ENCODE assay signal across 16 cellular contexts in genomic region chr20:41304413-41305079, GRCh38. TPM values are rescaled to one million over a fixed set of nuclear protein-coding genes. Genes with fewer than 3 reads are reported as not detected.
DNase-seq lines count a peak whose midpoint lies in the region; ATAC-seq, FAIRE-seq and TF ChIP-seq lines count a peak whose summit lies in the region.
"Had no signal": no experiment of that assay in that cellular context is flagged by ENCODE, and none has a peak within 500 bp of the region (broad histone marks: within the 10 kb centered on the region; RNA-seq: fewer than 3 reads in every experiment).

No MANE protein-coding gene starts in this region.

- TF ChIP-seq CTCF in GM12878 (IDR thresholded peaks at IDR 0.05 in 2 of 3, conservative IDR thresholded peaks at IDR 0.05 in 1 of 3; ENCODE audit: control insufficient read depth in 2 of 3, extremely low read depth in 1 of 3, insufficient read depth in 1 of 3, low read depth in 3 of 3, low read length in 3 of 3) (no peak), fibroblast of pulmonary artery (IDR thresholded peaks at IDR 0.05; ENCODE audit: low read length, missing control alignments) (no peak)

- no peak for TF ChIP-seq POLR2A in GM12878 (IDR thresholded peaks at IDR 0.05; ENCODE audit: low read depth, low read length)

- DNase-seq in Karpas-422: peak; percentile 44
- DNase-seq in GM12878 (ENCODE audit: low read depth, low spot score): no peak
- peak; percentile 45 for DNase-seq in fibroblast of pulmonary artery (ENCODE audit: low read depth)
- DNase-seq in NCI-H1417 treated with DMSO at 0.1 percent for 48 hours (lab: John Stamatoyannopoulos, UW): no peak
- no peak for DNase-seq in HuH-7.5 (ENCODE audit: low spot score)
- DNase-seq in mesenteric fat pad (ENCODE audit: low spot score): no peak
- no peak for DNase-seq in NCI-H510A (lab: John Stamatoyannopoulos, UW)
- DNase-seq: Caco-2, H9, NCI-H1092, NCI-H2081 treated with DMSO at 0.1 percent for 48 hours, NCI-H524, SIG-M5 had no signal

- in situ Hi-C loops in GM12878 (cut with MboI): no loop called here

- H3K9me2 ChIP-seq in Karpas-422 (replicated peaks; ENCODE audit: insufficient read depth, low read length): no peaks in the 10 kb centered on the region

- POLR2A ChIA-PET in GM12878 (lab: Charles Lee): no interaction called here

- BruUV-seq in GM12878 (replicated peaks; lab: Mats Ljungman, UMichigan): no TSS peak

- FAIRE-seq in GM12878 (lab: Jason Lieb, UNC): no peak
- FAIRE-seq: A204.1 had no signal

- H3K27me3 ChIP-seq in BLaER1 (no peaks in the 10 kb centered on the region), Karpas-422 (ENCODE audit: low read length) (no peaks in the 10 kb centered on the region; the same call in 1 of the 2 replicates), GM12878 (replicated peaks in 1 of 2; ENCODE audit: control insufficient read depth in 2 of 2, insufficient read depth in 2 of 2, low read length in 1 of 2) (no peaks in the 10 kb centered on the region)

- peaks cover 4% of the 10 kb centered on the region; the same call in 1 of the 2 replicates for H3K9me3 ChIP-seq in BLaER1
- H3K9me3 ChIP-seq in Karpas-422 (ENCODE audit: low read length): no peaks in the 10 kb centered on the region
- H3K9me3 ChIP-seq in GM12878 (replicated peaks; ENCODE audit: control insufficient read depth, insufficient read depth, low read length): no peaks in the 10 kb centered on the region
- H3K9me3 ChIP-seq: Caco-2 had no signal

- H3K4me1 ChIP-seq in BLaER1 (peaks cover 20% of the 10 kb centered on the region), Karpas-422 (ENCODE audit: low read length) (peaks cover 44% of the 10 kb centered on the region), GM12878 (ENCODE audit: control insufficient read depth, insufficient read depth, low read length) (peaks cover 30% of the 10 kb centered on the region)

- RAD21 ChIA-PET in GM12878 (lab: Charles Lee; ENCODE audit: unreplicated experiment): interaction anchor here (1.6 kb wide), 1 partner anchor 23 kb away, joined by 3 read pairs; no protein-coding TSS in a partner anchor

- TF ChIP-seq RAD21 in GM12878 (IDR thresholded peaks at IDR 0.05; ENCODE audit: insufficient read depth, low read depth, low read length): no peak

- CTCF ChIA-PET in GM12878 (lab: Yijun Ruan, JAX): interaction anchor here (0.6 to 1.6 kb wide), 5 partner anchors 35 to 282 kb away, joined by 3 to 5 read pairs (median 3); no protein-coding TSS in a partner anchor

- no peak overlapping the region for H2AFZ ChIP-seq in Karpas-422 (ENCODE audit: low read length)
- peak overlapping the region; percentile 9; the same call in 1 of the 2 replicates for H2AFZ ChIP-seq in GM12878 (ENCODE audit: control insufficient read depth, low read depth, low read length)

- H3K4me2 ChIP-seq in BLaER1 (peak overlapping the region; percentile 20; the same call in 1 of the 2 replicates), Karpas-422 (ENCODE audit: low read depth, low read length, poor library complexity, severe bottlenecking) (peak overlapping the region; percentile 21), GM12878 (ENCODE audit: control insufficient read depth, insufficient read depth) (0 out of 2 replicates have a peak overlapping the region, but pooled peaks have one; percentile 3)

- H4K20me1 ChIP-seq in BLaER1: no peaks in the 10 kb centered on the region
- peaks cover 17% of the 10 kb centered on the region for H4K20me1 ChIP-seq in Karpas-422 (ENCODE audit: insufficient read depth, low read depth, low read length)
- no peaks in the 10 kb centered on the region for H4K20me1 ChIP-seq in GM12878 (ENCODE audit: control insufficient read depth, insufficient read depth)

- no peaks in the 10 kb centered on the region for H3K36me3 ChIP-seq in BLaER1
- no peaks in the 10 kb centered on the region for H3K36me3 ChIP-seq in Karpas-422 (ENCODE audit: insufficient read depth, low read length)
- no peaks in the 10 kb centered on the region for H3K36me3 ChIP-seq in GM12878 (ENCODE audit: control insufficient read depth in 2 of 2, insufficient read depth in 2 of 2, low read length in 1 of 2)

- H3K9ac ChIP-seq in BLaER1 (no peak overlapping the region), Karpas-422 (ENCODE audit: low read length) (no peak overlapping the region), GM12878 (ENCODE audit: control insufficient read depth, insufficient read depth, low read length) (no peak overlapping the region)

- no peak for ATAC-seq in GM12878

- 96% methylated on average over 3 of the region's 3 CpGs for WGBS in GM12878 (ENCODE audit: insufficient coverage, insufficient replicate concordance, low lambda C conversion rate, missing lambda C conversion rate)

- SMC1A ChIA-PET in GM12878 (lab: Charles Lee; ENCODE audit: uncharacterized antibody, unreplicated experiment): interaction anchor here (0.6 to 2.9 kb wide), 7 partner anchors 11 to 137 kb away, joined by 3 to 9 read pairs (median 4); no protein-coding TSS in a partner anchor

- no peaks in the 10 kb centered on the region for H3K79me2 ChIP-seq in Karpas-422 (ENCODE audit: low read length)
- no peaks in the 10 kb centered on the region; the same call in 1 of the 2 replicates for H3K79me2 ChIP-seq in GM12878 (ENCODE audit: control insufficient read depth, insufficient read depth, low read length)

- H3K4me3 ChIP-seq in BLaER1 (no peak overlapping the region), Karpas-422 (ENCODE audit: low read length) (no peak overlapping the region), GM12878 (no peak overlapping the region), fibroblast of pulmonary artery (replicated peaks; ENCODE audit: low read depth, low read length) (no peak overlapping the region)

- intact Hi-C loops in GM12878 (cut with micrococcal nuclease; ENCODE audit: unreplicated experiment): no loop called here

- TF ChIP-seq EP300 in GM12878 (IDR thresholded peaks at IDR 0.05; ENCODE audit: borderline replicate concordance in 1 of 2, control insufficient read depth in 1 of 2, low read depth in 2 of 2, low read length in 2 of 2): no peak

- no peak overlapping the region for H3K27ac ChIP-seq in BLaER1
- H3K27ac ChIP-seq in Karpas-422 (ENCODE audit: low read length): no peak overlapping the region
- H3K27ac ChIP-seq in GM12878 (ENCODE audit: control insufficient read depth, insufficient read depth): no peak overlapping the region
- H3K27ac ChIP-seq: C4-2B had no signal

TF ChIP-seq in GM12878, 131 proteins besides CTCF, POLR2A, EP300 and RAD21 (continues in another document):
- TF ChIP-seq SUZ12 (IDR thresholded peaks at IDR 0.05; ENCODE audit: unreplicated experiment) (no peak), KLF5 (IDR thresholded peaks at IDR 0.05; ENCODE audit: partially characterized antibody) (no peak), CHD4 (IDR thresholded peaks at IDR 0.05) (no peak), MTA2 (IDR thresholded peaks at IDR 0.05; ENCODE audit: low read depth) (no peak), MEF2A (IDR thresholded peaks at IDR 0.05; ENCODE audit: insufficient read depth, low read depth, low read length) (no peak), NFXL1 (IDR thresholded peaks at IDR 0.05; ENCODE audit: borderline replicate concordance) (no peak)

RNA-seq across cellular contexts. Expression of gene ZHX3, which starts 13.0 kb away (rescaled TPM):
- total RNA-seq in Karpas-422 (2014; rRNA removed; shearing (Covaris generic); ENCODE audit: low replicate concordance): 4.9 and 5.9 TPM in 2 replicates
- total RNA-seq in GM12878 (2013; cell fraction: nucleolus; rRNA removed): 12.7 and 15.6 TPM in 2 replicates
- total RNA-seq in GM12878 (2014; rRNA removed): 4.6 and 5.7 TPM in 2 replicates
- total RNA-seq in GM12878 (2014; rRNA removed; fragmentation: Illumina TruSeq; extraction: Trizol): 5.3 and 5.4 TPM in 2 replicates
- total RNA-seq in GM12878 (2021): 13.3 and 14.0 TPM in 2 replicates
- polyA plus RNA-seq in GM12878 (2011; ENCODE audit: low read depth): 5.5 TPM
- polyA plus RNA-seq in GM12878 (2011; rRNA removed): 4.0 and 5.7 TPM in 2 replicates
- 4.7 and 5.4 TPM in 2 replicates for polyA plus RNA-seq in GM12878 (2011; cell fraction: cytosol; rRNA removed)
- 4.6 and 7.4 TPM in 2 replicates for polyA plus RNA-seq in GM12878 (2011; cell fraction: nucleus; rRNA removed)
- polyA plus RNA-seq in GM12878 (2012): 3.0 and 4.0 TPM in 2 replicates
- polyA plus RNA-seq in GM12878 (2014; fragmentation: Illumina TruSeq; extraction: Trizol): 7.2 and 9.3 TPM in 2 replicates
- polyA plus RNA-seq in GM12878 (2014; fragmentation: Nextera tagmentation; extraction: Ambion mirVana): 1 to 10 TPM; 1.3 to 1.4 TPM
- polyA plus RNA-seq in GM12878 (2014; rRNA removed): 5.2 and 5.6 TPM in 2 replicates
- polyA plus RNA-seq in GM12878 (2016; fragmentation: Nextera tagmentation; extraction: Ambion mirVana): 1 to 10 TPM; 1.5 to 1.7 TPM
- polyA minus RNA-seq in GM12878 (2011; rRNA and poly(A)+ RNA removed): 10.5 and 11.8 TPM in 2 replicates
- polyA minus RNA-seq in GM12878 (2011; cell fraction: cytosol; rRNA and poly(A)+ RNA removed): 2.3 and 3.9 TPM in 2 replicates
- 3.7 and 8.3 TPM in 2 replicates for polyA minus RNA-seq in GM12878 (2011; cell fraction: nucleus; rRNA and poly(A)+ RNA removed)
- total RNA-seq in mesenteric fat pad: 62.5 TPM

RNA-seq across cellular contexts. Expression of gene LPIN3, which starts 36.1 kb away (rescaled TPM):
- not detected in 2 replicates for total RNA-seq in Karpas-422 (2014; rRNA removed; shearing (Covaris generic); ENCODE audit: low replicate concordance)
- 0.27 and 0.44 TPM in 2 replicates for total RNA-seq in GM12878 (2013; cell fraction: nucleolus; rRNA removed)
- total RNA-seq in GM12878 (2014; rRNA removed) (0.23 and 0.38 TPM in 2 replicates), GM12878 (2014; rRNA removed; fragmentation: Illumina TruSeq; extraction: Trizol) (0.18 and 0.28 TPM in 2 replicates), GM12878 (2021) (0.49 and 0.51 TPM in 2 replicates), mesenteric fat pad (49.8 TPM)
- 1.1 TPM for polyA plus RNA-seq in GM12878 (2011; ENCODE audit: low read depth)
- polyA plus RNA-seq in GM12878 (2011; rRNA removed) (0.37 and 0.65 TPM in 2 replicates), GM12878 (2014; fragmentation: Illumina TruSeq; extraction: Trizol) (0.17 and 0.53 TPM in 2 replicates), GM12878 (2014; fragmentation: Nextera tagmentation; extraction: Ambion mirVana) (under 1 TPM; 0.13 to 0.22 TPM), GM12878 (2014; rRNA removed) (0.90 and 1.3 TPM in 2 replicates), GM12878 (2016; fragmentation: Nextera tagmentation; extraction: Ambion mirVana) (under 1 TPM; 0.60 to 0.63 TPM)
- 0.42 TPM in 2 replicates for polyA plus RNA-seq in GM12878 (2011; cell fraction: cytosol; rRNA removed)
- 7.2 and 11.2 TPM in 2 replicates for polyA plus RNA-seq in GM12878 (2011; cell fraction: nucleus; rRNA removed)
- 1.4 and 1.7 TPM in 2 replicates for polyA plus RNA-seq in GM12878 (2012)
- polyA minus RNA-seq in GM12878 (2011; rRNA and poly(A)+ RNA removed): 0.88 and 1.2 TPM in 2 replicates
- polyA minus RNA-seq in GM12878 (2011; cell fraction: cytosol; rRNA and poly(A)+ RNA removed): not detected in 2 replicates
- 1.1 and 1.5 TPM in 2 replicates for polyA minus RNA-seq in GM12878 (2011; cell fraction: nucleus; rRNA and poly(A)+ RNA removed)

Comparison
In these comparisons a context has a peak if more than half of its experiments do, and no peak if none do; other contexts are left out.
1. DNase-seq: peak in Karpas-422 (single experiment) and fibroblast of pulmonary artery (single experiment); none in GM12878 (single experiment), NCI-H1417 treated with DMSO at 0.1 percent for 48 hours (single experiment), HuH-7.5 (single experiment), mesenteric fat pad (single experiment) and NCI-H510A (single experiment).
2. RNA of gene LPIN3, which starts 36.1 kb away (total RNA-seq): 49.8 TPM in mesenteric fat pad (single experiment); 0.18 to 0.51 TPM in GM12878 and not detected in Karpas-422; every median in the first group is over 10 times any median in the second.
3. Peak in every context shown above with its lines, with median percentiles within 50 percentile points of each other: H3K4me2 ChIP-seq.